22 cellular contexts compared by ENCODE assay signal in the genomic region with DNA sequence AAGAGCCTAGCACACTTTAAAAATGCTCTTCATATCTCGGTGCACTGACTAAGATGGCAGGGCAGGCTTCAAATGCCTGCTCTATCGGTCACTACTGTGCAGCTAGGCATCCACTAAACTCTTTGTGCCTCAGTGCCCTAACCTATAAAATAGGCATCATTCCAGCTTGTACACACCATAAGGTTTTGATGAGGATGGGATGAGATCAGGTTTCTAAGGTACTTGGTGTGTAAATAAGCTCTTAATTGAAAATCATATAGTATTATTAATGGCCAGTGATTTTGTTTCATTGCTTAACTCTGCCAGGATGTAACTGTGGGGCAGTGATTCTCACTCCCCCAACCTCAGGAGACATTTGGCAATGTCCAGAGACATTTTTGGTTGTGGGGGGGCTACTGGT.
"Had no signal": no experiment of that assay in that cellular context is flagged by ENCODE, and none has a peak within 500 bp of the region (broad histone marks: within the 10 kb centered on the region; RNA-seq: fewer than 3 reads in every experiment).

No MANE protein-coding gene starts in this region.

- H3K4me3 ChIP-seq: dorsolateral prefrontal cortex, neural progenitor cell, prostate gland, right atrium auricular region, thoracic aorta, tibial nerve, upper lobe of left lung had no signal

- H3K9ac ChIP-seq: neural progenitor cell had no signal

- H3K4me3 Mint-ChIP-seq: immature natural killer cell; naive thymus-derived CD4-positive, alpha-beta T cell; neural progenitor cell; stimulated activated naive B cell treated with anti-CD40 and anti-IgM and Interleukin-4, amounts not matched to agents 10 μg/mL and 1 μg/mL and 100 μg/mL, for 72 hours; stimulated activated naive CD8-positive, alpha-beta T cell treated with anti-CD3 and anti-CD28 coated beads, Interleukin-15, Interleukin-2, amounts not matched to agents 100 ng/mL and 50 ng/mL, for 24 hours had no signal

- H3K27me3 Mint-ChIP-seq: stimulated activated naive B cell treated with anti-CD40 and anti-IgM and Interleukin-4, amounts not matched to agents 10 μg/mL and 1 μg/mL and 100 μg/mL, for 72 hours had no signal

- H3K4me1 Mint-ChIP-seq: immature natural killer cell; naive thymus-derived CD4-positive, alpha-beta T cell; neural progenitor cell; stimulated activated naive B cell treated with anti-CD40 and anti-IgM and Interleukin-4, amounts not matched to agents 10 μg/mL and 1 μg/mL and 100 μg/mL, for 72 hours had no signal

- H3K9me3 Mint-ChIP-seq: immature natural killer cell; stimulated activated naive CD8-positive, alpha-beta T cell treated with anti-CD3 and anti-CD28 coated beads, Interleukin-15, Interleukin-2, amounts not matched to agents 100 ng/mL and 50 ng/mL, for 24 hours had no signal

- H3K9me3 ChIP-seq: prostate gland, right atrium auricular region, thoracic aorta, tibial nerve, upper lobe of left lung had no signal

- H2AFZ ChIP-seq: neural progenitor cell had no signal

- H3K36me3 Mint-ChIP-seq: immature natural killer cell; naive thymus-derived CD4-positive, alpha-beta T cell; neural progenitor cell; stimulated activated naive B cell treated with anti-CD40 and anti-IgM and Interleukin-4, amounts not matched to agents 10 μg/mL and 1 μg/mL and 100 μg/mL, for 72 hours had no signal

- H3K36me3 ChIP-seq: neural progenitor cell, prostate gland, right atrium auricular region, thoracic aorta, upper lobe of left lung had no signal

- H3K27me3 ChIP-seq: dorsolateral prefrontal cortex, neural progenitor cell, right atrium auricular region, tibial nerve, upper lobe of left lung had no signal

- FAIRE-seq: frontal cortex, keratinocyte, urothelium cell line had no signal

- H3K27ac ChIP-seq: dorsolateral prefrontal cortex, neural progenitor cell, prostate gland, right atrium auricular region, upper lobe of left lung had no signal

- H3K4me2 ChIP-seq: neural progenitor cell had no signal

- DNase-seq: cortex of kidney; dorsolateral prefrontal cortex; effector CD4-positive, alpha-beta T cell; hypothalamus; immature natural killer cell; mesenchymal stem cell; midbrain; naive thymus-derived CD4-positive, alpha-beta T cell; stimulated activated CD4-positive, alpha-beta T cell treated with anti-CD3 and anti-CD28 coated beads, Interleukin-2, amount 100 ng/mL, for 24 hours; stimulated activated CD4-positive, alpha-beta T cell treated with anti-CD3 and anti-CD28 coated beads, Interleukin-4, amount 100 ng/mL, for 24 hours; stimulated activated naive B cell treated with anti-CD40 and anti-IgM and Interleukin-4, amounts not matched to agents 10 μg/mL and 1 μg/mL and 100 μg/mL, for 72 hours; upper lobe of left lung had no signal

- ATAC-seq: left lobe of liver; naive thymus-derived CD4-positive, alpha-beta T cell; stimulated activated naive B cell treated with anti-CD40 and anti-IgM and Interleukin-4, amounts not matched to agents 10 μg/mL and 1 μg/mL and 100 μg/mL, for 72 hours had no signal

- H3K27ac Mint-ChIP-seq: immature natural killer cell; naive thymus-derived CD4-positive, alpha-beta T cell; neural progenitor cell; stimulated activated naive B cell treated with anti-CD40 and anti-IgM and Interleukin-4, amounts not matched to agents 10 μg/mL and 1 μg/mL and 100 μg/mL, for 72 hours; stimulated activated naive CD8-positive, alpha-beta T cell treated with anti-CD3 and anti-CD28 coated beads, Interleukin-15, Interleukin-2, amounts not matched to agents 100 ng/mL and 50 ng/mL, for 24 hours had no signal

- H3K4me1 ChIP-seq: neural progenitor cell, prostate gland had no signal
